In the genomic region with DNA sequence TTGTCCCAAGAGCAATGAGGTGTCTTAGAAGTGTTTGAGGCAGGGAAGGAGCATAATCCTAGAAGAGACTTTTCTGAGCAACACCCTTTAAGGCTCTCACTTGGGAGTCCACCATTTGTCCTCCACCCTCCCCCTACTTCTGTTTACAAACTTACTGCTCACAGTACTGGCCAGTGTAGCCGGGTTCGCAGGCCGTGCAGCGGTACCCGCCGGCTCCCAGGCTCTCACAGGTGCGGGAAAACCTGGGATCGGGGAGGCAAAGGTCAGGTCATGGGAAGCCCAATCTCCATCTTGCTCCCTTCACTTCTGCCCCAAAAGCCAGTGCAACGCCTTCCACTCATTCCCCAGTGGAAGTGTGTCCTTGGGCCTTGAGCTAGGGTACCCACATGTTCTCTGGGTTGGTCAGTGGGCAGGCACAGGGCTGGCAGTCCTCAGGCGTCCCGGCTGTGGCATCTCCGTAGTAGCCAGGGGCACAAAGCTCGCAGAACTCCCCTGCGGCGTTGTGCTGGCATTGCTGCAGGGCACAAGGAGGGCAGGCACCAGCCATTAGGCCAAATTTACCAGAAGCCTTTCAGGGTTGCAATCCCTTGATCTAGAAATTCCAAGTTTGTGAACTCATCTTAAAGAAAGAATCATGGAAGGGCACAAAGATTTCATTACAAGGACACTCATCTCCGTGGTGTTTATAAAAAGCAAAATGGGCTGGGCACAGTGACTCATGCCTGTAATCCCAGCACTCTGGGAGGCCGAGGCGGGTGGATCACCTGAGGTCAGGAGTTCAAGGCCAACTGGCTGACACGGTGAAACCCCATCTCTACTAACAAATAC, we compare ENCODE assay signal across 16 cellular contexts. TPM values are rescaled to one million over a fixed set of nuclear protein-coding genes. Genes with fewer than 3 reads are reported as not detected.
DNase-seq lines count a peak whose midpoint lies in the region; ATAC-seq, FAIRE-seq and TF ChIP-seq lines count a peak whose summit lies in the region.
"Had no signal": no experiment of that assay in that cellular context is flagged by ENCODE, and none has a peak within 500 bp of the region (broad histone marks: within the 10 kb centered on the region; RNA-seq: fewer than 3 reads in every experiment).

No MANE protein-coding gene starts in this region.

- H3K4me3 ChIP-seq in left ventricle myocardium inferior (no peak overlapping the region), vagina (no peak overlapping the region)
- H3K4me3 ChIP-seq: spleen had no signal

- H3K9me3 ChIP-seq in left ventricle myocardium inferior (replicated peaks) (no peaks in the 10 kb centered on the region), vagina (no peaks in the 10 kb centered on the region)

- intact Hi-C loops in left ventricle myocardium inferior (cut with micrococcal nuclease) (no loop called here), left cardiac atrium (cut with DNase I) (no loop called here), vagina (cut with DNase I) (no loop called here)

- FAIRE-seq in urothelium cell line (lab: Jason Lieb, UNC) = no peak
- FAIRE-seq: GM18507 had no signal

- ATAC-seq in left cardiac atrium (no peak), HG03342 (IDR thresholded peaks at IDR 0.05; ENCODE audit: unreplicated experiment) (no peak), HG02884 (IDR thresholded peaks at IDR 0.05; ENCODE audit: unreplicated experiment) (no peak)

- H3K27me3 ChIP-seq in left ventricle myocardium inferior (ENCODE audit: low read depth) (no peaks in the 10 kb centered on the region), vagina (no peaks in the 10 kb centered on the region)
- H3K27me3 ChIP-seq: spleen had no signal

- no peak for TF ChIP-seq POLR2A in vagina (IDR thresholded peaks at IDR 0.05)

- no peak for TF ChIP-seq CTCF in left ventricle myocardium inferior (IDR thresholded peaks at IDR 0.05; ENCODE audit: borderline replicate concordance)
- TF ChIP-seq CTCF in vagina (IDR thresholded peaks at IDR 0.05) = no peak

- peaks cover 18% of the 10 kb centered on the region for H3K4me1 ChIP-seq in left ventricle myocardium inferior
- H3K4me1 ChIP-seq in vagina = no peaks in the 10 kb centered on the region

- H3K27ac ChIP-seq in left ventricle myocardium inferior (replicated peaks) = peak overlapping the region; percentile 0
- no peak overlapping the region for H3K27ac ChIP-seq in vagina
- H3K27ac ChIP-seq: spleen had no signal

- H3K36me3 ChIP-seq in left ventricle myocardium inferior = peaks cover 95% of the 10 kb centered on the region
- peaks cover 0 to 71% of the 10 kb centered on the region in 2 donors for H3K36me3 ChIP-seq in vagina

- DNase-seq in left ventricle myocardium inferior (no peak), left cardiac atrium (no peak), astrocyte of the hippocampus (ENCODE audit: low read depth, low spot score) (peak; percentile 55), iris pigment epithelial cell (ENCODE audit: low read depth) (peak; percentile 74), urothelium cell line (ENCODE audit: low spot score) (peak; percentile 31), vagina (ENCODE audit: extremely low spot score in 2 of 2) (no peak)
- DNase-seq: 8988T; activated T-cell treated with anti-CD3 and anti-CD28 coated beads, Interleukin-2, amount 50 U/mL, for 24 hours; DND-41; NCI-H2029 treated with DMSO at 0.1 percent for 48 hours; spleen had no signal

RNA-seq across cellular contexts. Expression of gene LDLRAD2, which starts 49.8 kb away (rescaled TPM):
- total RNA-seq in left ventricle myocardium inferior (not detected), left cardiac atrium (under 1 TPM in 1 of 2 donors, not detected in 1; 0.16 TPM), vagina (not detected)
- total RNA-seq: mononuclear cell, OCI-LY7 had no signal

Comparison
In these comparisons a context has a peak if more than half of its experiments do, and no peak if none do; other contexts are left out.
1. DNase-seq: peak in astrocyte of the hippocampus (single experiment), iris pigment epithelial cell (single experiment) and urothelium cell line (single experiment); none in left ventricle myocardium inferior (single experiment), left cardiac atrium (single experiment) and vagina (0 of 2).